In the genomic region with DNA sequence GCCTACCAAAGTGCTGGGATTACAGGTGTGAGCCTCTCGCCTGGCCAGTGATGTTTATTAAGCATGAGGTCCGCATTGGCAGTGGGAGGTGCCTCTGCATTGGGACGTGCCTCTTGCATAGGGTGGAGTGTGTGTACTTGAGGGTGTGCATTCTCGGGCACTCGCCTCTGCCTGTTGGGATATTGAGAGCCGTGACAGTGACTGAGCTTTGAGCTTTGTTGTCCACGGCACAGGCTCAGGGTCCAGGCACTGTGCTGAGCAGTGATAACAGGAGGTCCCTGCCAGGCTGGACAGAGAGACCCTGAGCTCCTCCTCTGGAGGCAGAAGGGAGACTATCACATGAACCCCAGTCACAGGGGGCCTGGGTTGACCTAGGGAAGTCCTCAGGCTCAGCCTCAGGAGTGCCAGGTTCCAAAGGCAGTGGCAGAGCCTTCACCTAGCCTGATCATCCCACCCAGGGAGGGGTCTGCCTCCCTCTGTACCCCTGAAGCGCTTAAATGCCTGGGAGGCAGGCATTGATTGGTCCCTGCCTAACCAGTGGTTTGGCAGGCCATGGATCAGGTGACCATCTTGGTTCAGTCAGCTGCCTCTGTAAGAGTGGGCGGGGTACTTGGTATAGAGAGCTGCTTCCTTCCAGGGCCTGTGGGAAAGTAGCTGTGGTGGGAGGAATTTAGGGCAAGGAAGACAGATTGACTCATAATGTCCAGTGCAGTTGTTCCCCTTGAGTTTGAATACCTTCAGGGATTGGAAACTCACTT, we compare ENCODE assay signal across 13 cellular contexts.
A peak's percentile ranks its signal among the peaks of the same experiment; 100 is the strongest.
DNase-seq lines count a peak whose midpoint lies in the region; ATAC-seq and TF ChIP-seq lines count a peak whose summit lies in the region.
"Had no signal": no experiment of that assay in that cellular context is flagged by ENCODE, and none has a peak within 500 bp of the region (broad histone marks: within the 10 kb centered on the region; RNA-seq: fewer than 3 reads in every experiment).

No MANE protein-coding gene starts in this region.

- no peak for TF ChIP-seq CTCF in choroid plexus epithelial cell (conservative IDR thresholded peaks at IDR 0.05; ENCODE audit: low read depth, low read length)

- no peak for TF ChIP-seq EP300 in Ishikawa (IDR thresholded peaks at IDR 0.05; ENCODE audit: borderline replicate concordance)

- peak overlapping the region; percentile 45 for H3K27ac ChIP-seq in mesodermal cell (ENCODE audit: low read depth, low read length, severe bottlenecking)
- H3K27ac ChIP-seq: gastrocnemius medialis, thoracic aorta had no signal

- H3K4me3 ChIP-seq in choroid plexus epithelial cell (ENCODE audit: low read depth, low read length) (no peak overlapping the region), mesodermal cell (ENCODE audit: extremely low read depth, insufficient read depth, low read length, poor library complexity, severe bottlenecking) (no peak overlapping the region)
- H3K4me3 ChIP-seq: gastrocnemius medialis, thoracic aorta had no signal

- 91 to 93% methylated on average over 7 to 9 of the region's 9 CpGs for whole genome bisulfite sequencing in mesodermal cell (ENCODE audit: insufficient coverage in 2 of 2), 2 experiments

- TF ChIP-seq RAD21 in Ishikawa (IDR thresholded peaks at IDR 0.05; ENCODE audit: low read depth) = no peak

- DNase-seq in AG20443 (ENCODE audit: low spot score) = peak; percentile 74
- peak; percentile 81 for DNase-seq in choroid plexus epithelial cell (ENCODE audit: low read depth)
- no peak for DNase-seq in Ammon's horn (ENCODE audit: low spot score)
- DNase-seq in NCI-H2171 (lab: John Stamatoyannopoulos, UW) = no peak
- no peak for DNase-seq in NCI-H2107 (lab: John Stamatoyannopoulos, UW)
- DNase-seq: activated naive CD8-positive, alpha-beta T cell treated with anti-CD3 and anti-CD28 coated beads, Interleukin-2, amount 50 U/mL, for 24 hours; gastrocnemius medialis; NCI-H1694; stimulated activated CD4-positive, alpha-beta T cell treated with anti-CD3 and anti-CD28 coated beads, Interleukin-2, amount 100 ng/mL, for 48 hours had no signal

- H3K9me3 ChIP-seq in mesodermal cell (ENCODE audit: control insufficient read depth, low read length) = no peaks in the 10 kb centered on the region
- H3K9me3 ChIP-seq: gastrocnemius medialis, thoracic aorta had no signal

- no peaks in the 10 kb centered on the region for H3K36me3 ChIP-seq in mesodermal cell (ENCODE audit: control insufficient read depth, insufficient read depth, low read length)
- H3K36me3 ChIP-seq: gastrocnemius medialis, thoracic aorta had no signal

- peaks cover 45% of the 10 kb centered on the region for H3K4me1 ChIP-seq in mesodermal cell (ENCODE audit: control insufficient read depth, insufficient read depth, low read length, poor library complexity, severe bottlenecking)
- H3K4me1 ChIP-seq: gastrocnemius medialis had no signal

- no peak for ATAC-seq in HG02852 (IDR thresholded peaks at IDR 0.05; ENCODE audit: unreplicated experiment)
- ATAC-seq: activated naive CD8-positive, alpha-beta T cell treated with anti-CD3 and anti-CD28 coated beads, Interleukin-2, amount 50 U/mL, for 24 hours; gastrocnemius medialis had no signal

TF ChIP-seq in Ishikawa, 13 proteins besides CTCF, POLR2A, EP300 and RAD21:
- TF ChIP-seq FOXM1 (IDR thresholded peaks at IDR 0.05; ENCODE audit: borderline replicate concordance, low read depth) (no peak), EGR1 (IDR thresholded peaks at IDR 0.05) (0 out of 2 replicates have a peak, but pooled peaks have one; percentile 30)
- TF ChIP-seq, protein P1, sequence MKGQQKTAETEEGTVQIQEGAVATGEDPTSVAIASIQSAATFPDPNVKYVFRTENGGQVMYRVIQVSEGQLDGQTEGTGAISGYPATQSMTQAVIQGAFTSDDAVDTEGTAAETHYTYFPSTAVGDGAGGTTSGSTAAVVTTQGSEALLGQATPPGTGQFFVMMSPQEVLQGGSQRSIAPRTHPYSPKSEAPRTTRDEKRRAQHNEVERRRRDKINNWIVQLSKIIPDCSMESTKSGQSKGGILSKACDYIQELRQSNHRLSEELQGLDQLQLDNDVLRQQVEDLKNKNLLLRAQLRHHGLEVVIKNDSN (IDR thresholded peaks at IDR 0.05) = peak; percentile 92
- TF ChIP-seq, protein P2, sequence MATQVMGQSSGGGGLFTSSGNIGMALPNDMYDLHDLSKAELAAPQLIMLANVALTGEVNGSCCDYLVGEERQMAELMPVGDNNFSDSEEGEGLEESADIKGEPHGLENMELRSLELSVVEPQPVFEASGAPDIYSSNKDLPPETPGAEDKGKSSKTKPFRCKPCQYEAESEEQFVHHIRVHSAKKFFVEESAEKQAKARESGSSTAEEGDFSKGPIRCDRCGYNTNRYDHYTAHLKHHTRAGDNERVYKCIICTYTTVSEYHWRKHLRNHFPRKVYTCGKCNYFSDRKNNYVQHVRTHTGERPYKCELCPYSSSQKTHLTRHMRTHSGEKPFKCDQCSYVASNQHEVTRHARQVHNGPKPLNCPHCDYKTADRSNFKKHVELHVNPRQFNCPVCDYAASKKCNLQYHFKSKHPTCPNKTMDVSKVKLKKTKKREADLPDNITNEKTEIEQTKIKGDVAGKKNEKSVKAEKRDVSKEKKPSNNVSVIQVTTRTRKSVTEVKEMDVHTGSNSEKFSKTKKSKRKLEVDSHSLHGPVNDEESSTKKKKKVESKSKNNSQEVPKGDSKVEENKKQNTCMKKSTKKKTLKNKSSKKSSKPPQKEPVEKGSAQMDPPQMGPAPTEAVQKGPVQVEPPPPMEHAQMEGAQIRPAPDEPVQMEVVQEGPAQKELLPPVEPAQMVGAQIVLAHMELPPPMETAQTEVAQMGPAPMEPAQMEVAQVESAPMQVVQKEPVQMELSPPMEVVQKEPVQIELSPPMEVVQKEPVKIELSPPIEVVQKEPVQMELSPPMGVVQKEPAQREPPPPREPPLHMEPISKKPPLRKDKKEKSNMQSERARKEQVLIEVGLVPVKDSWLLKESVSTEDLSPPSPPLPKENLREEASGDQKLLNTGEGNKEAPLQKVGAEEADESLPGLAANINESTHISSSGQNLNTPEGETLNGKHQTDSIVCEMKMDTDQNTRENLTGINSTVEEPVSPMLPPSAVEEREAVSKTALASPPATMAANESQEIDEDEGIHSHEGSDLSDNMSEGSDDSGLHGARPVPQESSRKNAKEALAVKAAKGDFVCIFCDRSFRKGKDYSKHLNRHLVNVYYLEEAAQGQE (IDR thresholded peaks at IDR 0.05; ENCODE audit: low read depth) = no peak

Comparison
In these comparisons a context has a peak if more than half of its experiments do, and no peak if none do; other contexts are left out.
1. DNase-seq: peak in AG20443 (single experiment) and choroid plexus epithelial cell (single experiment); none in Ammon's horn (single experiment), NCI-H2171 (single experiment) and NCI-H2107 (single experiment).